Comparison of ENCODE assay signal across 9 cellular contexts in genomic region chr3:114745322-114746240, GRCh38.
A peak's percentile ranks its signal among the peaks of the same experiment; 100 is the strongest.
DNase-seq lines count a peak whose midpoint lies in the region; ATAC-seq, FAIRE-seq and TF ChIP-seq lines count a peak whose summit lies in the region.
"Had no signal": no experiment of that assay in that cellular context is flagged by ENCODE, and none has a peak within 500 bp of the region (broad histone marks: within the 10 kb centered on the region; RNA-seq: fewer than 3 reads in every experiment).

No MANE protein-coding gene starts in this region.

- intact Hi-C loops in pancreas (cut with DNase I), result no loop called here

- H3K9me3 ChIP-seq in pancreas (no peaks in the 10 kb centered on the region), BE2C (no peaks in the 10 kb centered on the region)

- H3K4me1 ChIP-seq in pancreas, result no peaks in the 10 kb centered on the region
- no peaks in the 10 kb centered on the region for H3K4me1 ChIP-seq in BE2C

- DNase-seq in COR-L47 (lab: John Stamatoyannopoulos, UW) (peak; percentile 39), NCI-H526 treated with DMSO at 0.1 percent for 48 hours (lab: John Stamatoyannopoulos, UW) (peak; percentile 16), fibroblast of peridontal ligament (ENCODE audit: extremely low read depth) (peak; percentile 86), pancreas (no peak), BE2C (no peak)
- DNase-seq: activated CD4-positive, alpha-beta T cell treated with anti-CD3 and anti-CD28 coated beads for 1 hour had no signal

- ATAC-seq in pancreas (peak; percentile 76 to 92 (median 88)), GM21825 (IDR thresholded peaks at IDR 0.05; ENCODE audit: unreplicated experiment) (no peak), HG02970 (IDR thresholded peaks at IDR 0.05; ENCODE audit: low FRiP score, unreplicated experiment) (no peak), GM21529 (IDR thresholded peaks at IDR 0.05; ENCODE audit: unreplicated experiment) (no peak)

- H3K4me3 ChIP-seq in pancreas (peak overlapping the region in 2 of 4 donors; percentile 8 to 26), BE2C (ENCODE audit: low read depth, low read length) (no peak overlapping the region)

- no peak for TF ChIP-seq CTCF in pancreas (IDR thresholded peaks at IDR 0.05)
- no peak for TF ChIP-seq CTCF in BE2C (IDR thresholded peaks at IDR 0.05; ENCODE audit: low read depth, low read length)

- H3K36me3 ChIP-seq in pancreas (no peaks in the 10 kb centered on the region), BE2C (no peaks in the 10 kb centered on the region)

- WGBS in pancreas, 2 donors, result 41 to 45% methylated on average over 5 of the region's 5 CpGs

- H3K27me3 ChIP-seq in pancreas (no peaks in the 10 kb centered on the region), BE2C (no peaks in the 10 kb centered on the region)

- H3K27ac ChIP-seq in pancreas, result peak overlapping the region in 3 of 4 donors; percentile 22 to 73 (median 63)

- peak; percentile 63 for FAIRE-seq in pancreas (lab: Jason Lieb, UNC)

Comparison
In these comparisons a context has a peak if more than half of its experiments do, and no peak if none do; other contexts are left out.
1. DNase-seq: peak in COR-L47 (single experiment), NCI-H526 treated with DMSO at 0.1 percent for 48 hours (single experiment) and fibroblast of peridontal ligament (single experiment); none in pancreas (0 of 6) and BE2C (single experiment).
2. ATAC-seq: peak in pancreas (4 of 4); none in GM21825 (single experiment), HG02970 (single experiment) and GM21529 (single experiment).